In genomic region chr2:95402004-95402369, GRCh38 we compare ENCODE assay signal across 8 cellular contexts. TPM values are rescaled to one million over a fixed set of nuclear protein-coding genes. Genes with fewer than 3 reads are reported as not detected.
DNase-seq lines count a peak whose midpoint lies in the region; ATAC-seq and TF ChIP-seq lines count a peak whose summit lies in the region.
"Not testable (repeated sequence)": the region's sequence is repeated elsewhere in the genome, so short reads cannot be mapped to it uniquely, and the experiment has no call there.

No MANE protein-coding gene starts in this region.

- H2AFZ ChIP-seq in OCI-LY1 (ENCODE audit: low read length) = not testable (repeated sequence)

- H3K9ac ChIP-seq in OCI-LY1 (ENCODE audit: low read length) = peak overlapping the region; percentile 84

- H3K4me1 ChIP-seq in OCI-LY1 (ENCODE audit: insufficient read depth, low read length, severe bottlenecking) = peaks cover 17% of the 10 kb centered on the region
- not testable (repeated sequence) for H3K4me1 ChIP-seq in mesodermal cell (ENCODE audit: control insufficient read depth, insufficient read depth, low read length, poor library complexity, severe bottlenecking)

- H3K9me3 ChIP-seq in OCI-LY1 (ENCODE audit: low read length); mesodermal cell (ENCODE audit: control insufficient read depth, low read length): not testable (repeated sequence)

- H3K27me3 ChIP-seq in OCI-LY1 (ENCODE audit: insufficient read depth, low read length) = not testable (repeated sequence)

- H3K36me3 Mint-ChIP-seq in activated naive CD8-positive, alpha-beta T cell; stimulated activated naive B cell treated with anti-CD40 and anti-IgM and Interleukin-4, amounts not matched to agents 10 μg/mL and 1 μg/mL and 100 μg/mL, for 72 hours: not testable (repeated sequence)

- peak overlapping the region; percentile 90 for H3K4me3 ChIP-seq in OCI-LY1 (ENCODE audit: low read depth, low read length, poor library complexity, severe bottlenecking)
- H3K4me3 ChIP-seq in fibroblast of mammary gland (ENCODE audit: control insufficient read depth, low read depth, low read length) = peak overlapping the region; percentile 90
- H3K4me3 ChIP-seq in mesodermal cell (ENCODE audit: extremely low read depth, insufficient read depth, low read length, poor library complexity, severe bottlenecking) = peak overlapping the region; percentile 89

- WGBS in mesodermal cell (ENCODE audit: insufficient coverage in 2 of 2), 2 experiments = 2 to 5% methylated on average over 5 to 10 of the region's 10 CpGs

- H3K9me2 ChIP-seq in OCI-LY1 (ENCODE audit: low read depth, low read length) = not testable (repeated sequence)

- peak overlapping the region; percentile 85 for H3K27ac Mint-ChIP-seq in activated naive CD8-positive, alpha-beta T cell
- peak overlapping the region; percentile 98 for H3K27ac Mint-ChIP-seq in stimulated activated naive B cell treated with anti-CD40 and anti-IgM and Interleukin-4, amounts not matched to agents 10 μg/mL and 1 μg/mL and 100 μg/mL, for 72 hours

- H3K27me3 Mint-ChIP-seq in activated naive CD8-positive, alpha-beta T cell; stimulated activated naive B cell treated with anti-CD40 and anti-IgM and Interleukin-4, amounts not matched to agents 10 μg/mL and 1 μg/mL and 100 μg/mL, for 72 hours: not testable (repeated sequence)

- H3K4me2 ChIP-seq in OCI-LY1 (ENCODE audit: low read length) = peak overlapping the region; percentile 70

- H3K9me3 Mint-ChIP-seq in activated naive CD8-positive, alpha-beta T cell (ENCODE audit: low read depth); stimulated activated naive B cell treated with anti-CD40 and anti-IgM and Interleukin-4, amounts not matched to agents 10 μg/mL and 1 μg/mL and 100 μg/mL, for 72 hours: not testable (repeated sequence)

- H3K4me1 Mint-ChIP-seq in activated naive CD8-positive, alpha-beta T cell (ENCODE audit: low read depth) = peaks cover 21% of the 10 kb centered on the region
- H3K4me1 Mint-ChIP-seq in stimulated activated naive B cell treated with anti-CD40 and anti-IgM and Interleukin-4, amounts not matched to agents 10 μg/mL and 1 μg/mL and 100 μg/mL, for 72 hours = peaks cover 14 to 28% of the 10 kb centered on the region in 2 donors

- peak; percentile 21 for DNase-seq in D341Med (ENCODE audit: low spot score)
- DNase-seq in fibroblast of mammary gland (ENCODE audit: low read depth); stimulated activated naive B cell treated with anti-CD40 and anti-IgM and Interleukin-4, amounts not matched to agents 10 μg/mL and 1 μg/mL and 100 μg/mL, for 72 hours: not testable (repeated sequence)

- not testable (repeated sequence) for H4K20me1 ChIP-seq in OCI-LY1 (ENCODE audit: insufficient read depth, low read length)

- H3K27ac ChIP-seq in OCI-LY1 (ENCODE audit: low read depth, low read length, poor library complexity, severe bottlenecking) = not testable (repeated sequence)
- H3K27ac ChIP-seq in mesodermal cell (ENCODE audit: low read depth, low read length, severe bottlenecking) = peak overlapping the region; percentile 80

- peak overlapping the region; percentile 96 for H3K4me3 Mint-ChIP-seq in activated naive CD8-positive, alpha-beta T cell
- peak overlapping the region; percentile 96 to 97 for H3K4me3 Mint-ChIP-seq in stimulated activated naive B cell treated with anti-CD40 and anti-IgM and Interleukin-4, amounts not matched to agents 10 μg/mL and 1 μg/mL and 100 μg/mL, for 72 hours

- H3K79me2 ChIP-seq in OCI-LY1 (ENCODE audit: insufficient read depth, low read length) = not testable (repeated sequence)

- peak; percentile 16 for ATAC-seq in GM21423 (IDR thresholded peaks at IDR 0.05; ENCODE audit: unreplicated experiment)
- peak; percentile 8 for ATAC-seq in HG03108 (IDR thresholded peaks at IDR 0.05; ENCODE audit: unreplicated experiment)
- ATAC-seq in stimulated activated naive B cell treated with anti-CD40 and anti-IgM and Interleukin-4, amounts not matched to agents 10 μg/mL and 1 μg/mL and 100 μg/mL, for 72 hours (replicated peaks) = peak; percentile 25 to 26

- TF ChIP-seq CTCF in OCI-LY1 (IDR thresholded peaks at IDR 0.05; ENCODE audit: low read length); fibroblast of mammary gland (conservative IDR thresholded peaks at IDR 0.05; ENCODE audit: control insufficient read depth, insufficient read depth, low read depth, low read length): not testable (repeated sequence)

- not testable (repeated sequence) for H3F3A ChIP-seq in OCI-LY1 (ENCODE audit: insufficient read depth, low read length)

- H3K36me3 ChIP-seq in OCI-LY1 (ENCODE audit: insufficient read depth, low read length); mesodermal cell (ENCODE audit: control insufficient read depth, insufficient read depth, low read length): not testable (repeated sequence)

RNA-seq across cellular contexts. Expression of gene FAHD2A, which starts 0.5 kb away (rescaled TPM):
- 35.0 TPM for polyA plus RNA-seq in mesodermal cell (2013, experiment 1 of 2)
- 30.4 TPM for polyA plus RNA-seq in mesodermal cell (2013, experiment 2 of 2)
